1 cellular context compared by ENCODE assay signal in genomic region chr22:31140746-31141145, GRCh38.
TF ChIP-seq lines count a peak whose summit lies in the region.

No MANE protein-coding gene starts in this region.

TF ChIP-seq in H1, 55 proteins besides CTCF, POLR2A, EP300 and RAD21:
- TF ChIP-seq KDM5A (IDR thresholded peaks at IDR 0.05; ENCODE audit: low read length), result no peak
- TF ChIP-seq SP1 (IDR thresholded peaks at IDR 0.05; ENCODE audit: low read depth, low read length), result no peak
- TF ChIP-seq BRCA1 (IDR thresholded peaks at IDR 0.05; ENCODE audit: low read depth, low read length), result no peak
- TF ChIP-seq RBBP5 (IDR thresholded peaks at IDR 0.05; ENCODE audit: borderline replicate concordance, low read depth, low read length), result no peak
- TF ChIP-seq SUZ12 (IDR thresholded peaks at IDR 0.05; ENCODE audit: low read length), result no peak
- TF ChIP-seq CBX5 (IDR thresholded peaks at IDR 0.05; ENCODE audit: low read depth, low read length), result no peak
- TF ChIP-seq SAP30 (IDR thresholded peaks at IDR 0.05; ENCODE audit: insufficient read depth, insufficient replicate concordance, low read length), result no peak
- TF ChIP-seq KDM4A (IDR thresholded peaks at IDR 0.05; ENCODE audit: low read depth, low read length, severe bottlenecking), result no peak
